Comparison of ENCODE assay signal across 1 cellular context in the genomic region with DNA sequence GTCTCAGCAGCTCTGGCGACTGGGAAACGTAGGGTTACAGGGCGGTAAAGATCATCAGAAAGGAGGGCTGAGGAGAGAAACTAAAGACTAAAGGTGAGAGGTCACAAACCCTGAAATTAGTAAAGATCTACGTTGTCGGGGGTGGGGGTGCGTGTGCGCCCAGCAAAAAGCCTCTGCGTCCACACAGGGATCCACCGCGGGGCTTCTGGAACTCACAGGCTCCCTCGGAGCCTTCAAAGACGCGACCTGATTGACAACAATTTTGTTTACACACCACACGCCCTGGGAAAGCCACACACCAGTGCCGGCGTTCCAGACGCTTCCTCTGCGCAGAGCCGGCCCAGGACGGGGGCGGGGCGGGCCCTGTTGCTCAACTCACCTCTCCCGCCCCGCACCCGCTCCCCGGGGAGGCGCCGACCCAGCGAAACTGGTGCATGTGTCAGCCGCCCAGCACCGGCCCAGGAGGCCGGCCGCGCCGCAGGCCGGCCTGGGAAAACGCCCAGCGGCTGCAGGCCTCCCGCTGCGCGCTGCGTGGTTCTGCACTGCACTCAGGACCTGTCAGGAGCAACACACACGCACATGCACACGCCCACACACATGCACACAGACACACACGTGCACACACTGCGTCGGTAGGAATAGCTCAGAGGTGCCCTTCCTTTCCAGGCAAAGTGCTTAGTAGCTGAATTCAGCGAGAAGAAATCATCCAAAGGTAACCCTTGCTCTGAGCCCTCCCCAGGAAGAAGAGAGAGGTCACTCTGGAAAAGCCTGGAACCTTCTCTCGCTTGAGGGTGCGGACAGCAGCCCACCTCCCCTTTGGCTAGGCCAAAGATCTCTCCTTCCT.
TF ChIP-seq lines count a peak whose summit lies in the region.

No MANE protein-coding gene starts in this region.

TF ChIP-seq in K562, 482 proteins besides CTCF, POLR2A, EP300 and RAD21 (continued from another document and continues in another):
- peak; percentile 68; the same call in 1 of the 2 replicates for TF ChIP-seq NKRF (IDR thresholded peaks at IDR 0.05; ENCODE audit: borderline replicate concordance)
- TF ChIP-seq KLF13 (tag; IDR thresholded peaks at IDR 0.05; ENCODE audit: borderline replicate concordance, low read depth) = peak; percentile 93
- TF ChIP-seq L3MBTL2 (IDR thresholded peaks at IDR 0.05) = peak; percentile 91
- TF ChIP-seq DEAF1 (CRISPR knock-in tag; IDR thresholded peaks at IDR 0.05) = no peak
- peak; percentile 89 for TF ChIP-seq MYC (IDR thresholded peaks at IDR 0.05; ENCODE audit: low read depth, low read length)
- no peak for TF ChIP-seq MYC (CRISPR knock-in tag; IDR thresholded peaks at IDR 0.05; ENCODE audit: borderline replicate concordance, low read depth)
- peak; percentile 17 for TF ChIP-seq RBM25 (IDR thresholded peaks at IDR 0.05; ENCODE audit: low read depth, low read length, severe bottlenecking)
- TF ChIP-seq POLR2G (IDR thresholded peaks at IDR 0.05; ENCODE audit: low read depth, low read length) = peak; percentile 91
- peak; percentile 20; the same call in 1 of the 2 replicates for TF ChIP-seq CBX5 (IDR thresholded peaks at IDR 0.05; ENCODE audit: borderline replicate concordance, low read depth)
- TF ChIP-seq RCOR1 (IDR thresholded peaks at IDR 0.05; ENCODE audit: borderline replicate concordance in 1 of 2, low read depth in 2 of 2, low read length in 2 of 2) = peak in 1 of 2 experiments; percentile 55; a peak in 1 of 4 replicates
- peak; percentile 70; the same call in 1 of the 2 replicates for TF ChIP-seq ZNF644 (tag; IDR thresholded peaks at IDR 0.05; ENCODE audit: low read depth)
- TF ChIP-seq SAFB2 (IDR thresholded peaks at IDR 0.05; ENCODE audit: borderline replicate concordance, low read depth, low read length, severe bottlenecking) = no peak
- peak; percentile 66 for TF ChIP-seq NCOR1 (IDR thresholded peaks at IDR 0.05)
- TF ChIP-seq VEZF1 (CRISPR knock-in tag; IDR thresholded peaks at IDR 0.05) = peak; percentile 93
- TF ChIP-seq JUN (IDR thresholded peaks at IDR 0.05; ENCODE audit: borderline replicate concordance, low read depth, low read length) = peak; percentile 60; the same call in 1 of the 2 replicates
- TF ChIP-seq JUN (CRISPR knock-in tag; IDR thresholded peaks at IDR 0.05; ENCODE audit: borderline replicate concordance) = 0 out of 2 replicates have a peak, but pooled peaks have one; percentile 29
- TF ChIP-seq HNRNPLL (IDR thresholded peaks at IDR 0.05; ENCODE audit: low read depth, low read length, poor library complexity, severe bottlenecking) = peak; percentile 75
- TF ChIP-seq ZNF57 (CRISPR knock-in tag; IDR thresholded peaks at IDR 0.05) = no peak
- peak; percentile 63 for TF ChIP-seq TAF1 (IDR thresholded peaks at IDR 0.05; ENCODE audit: control insufficient read depth, extremely low read depth, insufficient read depth, low read length, severe bottlenecking)
- TF ChIP-seq SP1 (CRISPR knock-in tag; IDR thresholded peaks at IDR 0.05) = peak; percentile 58; the same call in 1 of the 2 replicates
- peak; percentile 100 for TF ChIP-seq CEBPB (tag; IDR thresholded peaks at IDR 0.05)
- TF ChIP-seq RBM17 (IDR thresholded peaks at IDR 0.05; ENCODE audit: borderline replicate concordance, low read depth, low read length) = no peak
- peak; percentile 79 for TF ChIP-seq ARID4B (CRISPR knock-in tag; IDR thresholded peaks at IDR 0.05)
- no peak for TF ChIP-seq ZNF408 (CRISPR knock-in tag; IDR thresholded peaks at IDR 0.05; ENCODE audit: low read depth)
- TF ChIP-seq MAX (CRISPR knock-in tag; IDR thresholded peaks at IDR 0.05) = peak; percentile 95
- no peak for TF ChIP-seq FOXA1 (IDR thresholded peaks at IDR 0.05; ENCODE audit: borderline replicate concordance)
- no peak for TF ChIP-seq NR0B1 (IDR thresholded peaks at IDR 0.05; ENCODE audit: partially characterized antibody)
- 0 out of 2 replicates have a peak, but pooled peaks have one; percentile 27 for TF ChIP-seq ZEB2 (IDR thresholded peaks at IDR 0.05)
- TF ChIP-seq HDAC1 (IDR thresholded peaks at IDR 0.05) = peak in 1 of 2 experiments; percentile 90; a peak in 2 of 4 replicates
- TF ChIP-seq, protein P1, sequence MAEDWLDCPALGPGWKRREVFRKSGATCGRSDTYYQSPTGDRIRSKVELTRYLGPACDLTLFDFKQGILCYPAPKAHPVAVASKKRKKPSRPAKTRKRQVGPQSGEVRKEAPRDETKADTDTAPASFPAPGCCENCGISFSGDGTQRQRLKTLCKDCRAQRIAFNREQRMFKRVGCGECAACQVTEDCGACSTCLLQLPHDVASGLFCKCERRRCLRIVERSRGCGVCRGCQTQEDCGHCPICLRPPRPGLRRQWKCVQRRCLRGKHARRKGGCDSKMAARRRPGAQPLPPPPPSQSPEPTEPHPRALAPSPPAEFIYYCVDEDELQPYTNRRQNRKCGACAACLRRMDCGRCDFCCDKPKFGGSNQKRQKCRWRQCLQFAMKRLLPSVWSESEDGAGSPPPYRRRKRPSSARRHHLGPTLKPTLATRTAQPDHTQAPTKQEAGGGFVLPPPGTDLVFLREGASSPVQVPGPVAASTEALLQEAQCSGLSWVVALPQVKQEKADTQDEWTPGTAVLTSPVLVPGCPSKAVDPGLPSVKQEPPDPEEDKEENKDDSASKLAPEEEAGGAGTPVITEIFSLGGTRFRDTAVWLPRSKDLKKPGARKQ (CRISPR knock-in tag; IDR thresholded peaks at IDR 0.05) = no peak
- TF ChIP-seq E2F3 (CRISPR knock-in tag; IDR thresholded peaks at IDR 0.05) = 0 out of 2 replicates have a peak, but pooled peaks have one; percentile 5
- TF ChIP-seq RBM14 (IDR thresholded peaks at IDR 0.05; ENCODE audit: borderline replicate concordance, insufficient read depth, low read depth, low read length) = no peak
- no peak for TF ChIP-seq CREBBP (IDR thresholded peaks at IDR 0.05; ENCODE audit: low read depth, low read length)
- 0 out of 2 replicates have a peak, but pooled peaks have one; percentile 15 for TF ChIP-seq ZNF695 (CRISPR knock-in tag; IDR thresholded peaks at IDR 0.05)
